1 cellular context compared by ENCODE assay signal in the genomic region with DNA sequence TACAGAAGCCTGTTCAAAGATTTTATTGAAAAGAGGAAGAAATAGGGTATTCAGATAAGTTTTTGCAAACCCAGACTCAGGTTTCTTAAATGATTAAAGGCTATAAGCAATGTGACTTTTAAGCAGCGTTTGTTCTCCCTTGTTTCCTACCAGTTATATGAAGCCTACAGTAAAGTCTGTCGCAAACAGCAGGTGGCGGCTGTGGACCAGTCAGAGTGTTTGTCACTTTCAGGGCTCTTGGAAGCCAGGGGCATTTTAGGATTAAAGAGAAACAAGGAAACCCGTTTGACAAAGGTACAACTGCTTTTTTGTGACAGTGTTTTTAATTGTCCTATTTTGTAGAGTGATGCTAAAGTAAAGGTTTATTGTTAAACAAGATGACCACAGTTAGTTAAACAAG.
TF ChIP-seq lines count a peak whose summit lies in the region.

No MANE protein-coding gene starts in this region.

TF ChIP-seq in H1, 55 proteins besides CTCF, POLR2A, EP300 and RAD21 (continued from another document):
- TF ChIP-seq SAP30 (IDR thresholded peaks at IDR 0.05; ENCODE audit: insufficient read depth, insufficient replicate concordance, low read length): no peak
